29 cellular contexts compared by ENCODE assay signal in genomic region chr3:148896062-148896461, GRCh38. TPM values are rescaled to one million over a fixed set of nuclear protein-coding genes. Genes with fewer than 3 reads are reported as not detected.
"Had no signal": no experiment of that assay in that cellular context is flagged by ENCODE, and none has a peak within 500 bp of the region (broad histone marks: within the 10 kb centered on the region; RNA-seq: fewer than 3 reads in every experiment).

No MANE protein-coding gene starts in this region.

- H3K4me2 ChIP-seq: neural progenitor cell had no signal

- H3K4me1 Mint-ChIP-seq: immature natural killer cell; naive B cell; natural killer cell; neural progenitor cell; stimulated activated effector memory CD8-positive, alpha-beta T cell treated with anti-CD3 and anti-CD28 coated beads, Interleukin-12 subunit alpha, Interleukin-12 subunit beta, amount 100 ng/mL, for 72 hours had no signal

- H3K9me3 ChIP-seq: neutrophil, ovary, prostate gland, suprapubic skin, thoracic aorta, tibial artery, upper lobe of right lung had no signal

- FAIRE-seq: islet of Langerhans, small intestine, urothelium cell line had no signal

- H3K36me3 ChIP-seq: left ventricle myocardium inferior, neural progenitor cell, neutrophil, ovary, prostate gland, spleen, suprapubic skin, thoracic aorta, tibial artery, upper lobe of right lung had no signal

- H3K9ac ChIP-seq: neural progenitor cell had no signal

- H3K4me3 ChIP-seq: left ventricle myocardium inferior, lung, neural progenitor cell, ovary, prostate gland, spleen, suprapubic skin, thoracic aorta, tibial artery, upper lobe of right lung had no signal

- H3K4me1 ChIP-seq: left ventricle myocardium inferior, neural progenitor cell, prostate gland, spleen, suprapubic skin, tibial artery, upper lobe of right lung had no signal

- H3K36me3 Mint-ChIP-seq: immature natural killer cell; mesothelial cell of epicardium; naive B cell; natural killer cell; neural progenitor cell; stimulated activated effector memory CD8-positive, alpha-beta T cell treated with anti-CD3 and anti-CD28 coated beads, Interleukin-12 subunit alpha, Interleukin-12 subunit beta, amount 100 ng/mL, for 72 hours had no signal

- H3K27me3 ChIP-seq: neural progenitor cell, neutrophil, ovary, suprapubic skin, tibial artery, upper lobe of right lung had no signal

- DNase-seq: hippocampal formation; immature natural killer cell; left ventricle myocardium inferior; mesendoderm; naive B cell; natural killer cell; nephron progenitor cell; ovary; retina; right cardiac atrium; small intestine; spleen; stimulated activated CD4-positive, alpha-beta T cell treated with anti-CD3 and anti-CD28 coated beads, Interleukin-4, amount 100 ng/mL, for 24 hours; stimulated activated naive CD4-positive, alpha-beta T cell; tibial artery; trophoblast cell; upper lobe of right lung had no signal

- H3K9me3 Mint-ChIP-seq: immature natural killer cell, natural killer cell, neural progenitor cell had no signal

- H3K27ac ChIP-seq: left ventricle myocardium inferior, neural progenitor cell, neutrophil, ovary, prostate gland, spleen, suprapubic skin, thoracic aorta, tibial artery, upper lobe of right lung had no signal

- H2AFZ ChIP-seq: neural progenitor cell had no signal

- H3K4me3 Mint-ChIP-seq: immature natural killer cell; mesothelial cell of epicardium; naive B cell; natural killer cell; nephron progenitor cell; neural progenitor cell; stimulated activated effector memory CD8-positive, alpha-beta T cell treated with anti-CD3 and anti-CD28 coated beads, Interleukin-12 subunit alpha, Interleukin-12 subunit beta, amount 100 ng/mL, for 72 hours; stimulated activated naive CD8-positive, alpha-beta T cell treated with anti-CD3 and anti-CD28 coated beads, Interleukin-15, Interleukin-2, amounts not matched to agents 100 ng/mL and 50 ng/mL, for 24 hours had no signal

- H3K27ac Mint-ChIP-seq: immature natural killer cell; mesothelial cell of epicardium; naive B cell; natural killer cell; nephron progenitor cell; neural progenitor cell; stimulated activated effector memory CD8-positive, alpha-beta T cell treated with anti-CD3 and anti-CD28 coated beads, Interleukin-12 subunit alpha, Interleukin-12 subunit beta, amount 100 ng/mL, for 72 hours; stimulated activated naive CD8-positive, alpha-beta T cell treated with anti-CD3 and anti-CD28 coated beads, Interleukin-15, Interleukin-2, amounts not matched to agents 100 ng/mL and 50 ng/mL, for 24 hours had no signal

RNA-seq across cellular contexts. Expression of gene CPA3, which starts 31.0 kb away (rescaled TPM):
- total RNA-seq: kidney epithelial cell, mesothelial cell of epicardium had no signal
